ENCODE assay signal across 17 cellular contexts in the genomic region with DNA sequence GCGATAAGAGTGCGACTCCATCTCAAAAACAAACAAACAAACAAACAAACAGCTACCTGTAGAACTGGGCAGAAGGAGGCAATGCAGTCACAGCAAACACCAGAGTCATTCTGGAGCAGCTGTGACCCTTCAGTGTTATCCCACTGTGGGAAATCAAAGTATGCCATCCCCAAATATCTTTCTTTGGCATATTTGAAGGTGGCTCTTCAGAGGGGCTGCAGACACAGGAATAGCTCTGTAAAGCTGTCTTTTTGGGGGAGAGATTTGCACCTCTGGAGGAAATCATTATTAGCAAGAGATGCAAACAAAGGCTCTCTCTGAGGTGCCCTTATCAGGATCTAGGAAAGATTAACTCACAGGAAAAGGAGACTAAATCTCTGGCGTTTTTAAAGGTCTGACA.
"Had no signal": no experiment of that assay in that cellular context is flagged by ENCODE, and none has a peak within 500 bp of the region (broad histone marks: within the 10 kb centered on the region; RNA-seq: fewer than 3 reads in every experiment).

No MANE protein-coding gene starts in this region.

- H3K4me3 ChIP-seq: dorsolateral prefrontal cortex, esophagus squamous epithelium, pancreas had no signal

- H3K27ac ChIP-seq: esophagus squamous epithelium, foreskin keratinocyte, pancreas had no signal

- H3K4me3 Mint-ChIP-seq: mesothelial cell of epicardium, natural killer cell, neural crest cell, type B pancreatic cell had no signal

- H3K36me3 ChIP-seq: esophagus squamous epithelium, pancreas had no signal

- H3K4me1 ChIP-seq: esophagus squamous epithelium, foreskin keratinocyte had no signal

- H3K9me3 Mint-ChIP-seq: mesothelial cell of epicardium, natural killer cell, neural crest cell had no signal

- H3K4me1 Mint-ChIP-seq: natural killer cell, neural crest cell had no signal

- DNase-seq: cortex of kidney; dorsolateral prefrontal cortex; effector CD8-positive, alpha-beta T cell; esophagus squamous epithelium; foreskin keratinocyte; head of caudate nucleus; kidney glomerular epithelial cell; natural killer cell; pancreas; right cardiac atrium; small intestine; stimulated activated CD4-positive, alpha-beta T cell treated with anti-CD3 and anti-CD28 coated beads, Interleukin-2, amount 100 ng/mL, for 48 hours; stimulated activated naive CD4-positive, alpha-beta T cell treated with Interleukin-2 at 50 U/mL for 16 hours had no signal

- H3K27me3 Mint-ChIP-seq: progenitor cell of endocrine pancreas, type B pancreatic cell had no signal

- H3K36me3 Mint-ChIP-seq: mesothelial cell of epicardium, natural killer cell, type B pancreatic cell had no signal

- H3K27ac Mint-ChIP-seq: natural killer cell, progenitor cell of endocrine pancreas, type B pancreatic cell had no signal

- H3K27me3 ChIP-seq: dorsolateral prefrontal cortex, esophagus squamous epithelium, foreskin keratinocyte, pancreas had no signal

- ATAC-seq: natural killer cell, pancreas, right cardiac atrium had no signal

- H3K9me3 ChIP-seq: esophagus squamous epithelium, pancreas had no signal
